In the genomic region with DNA sequence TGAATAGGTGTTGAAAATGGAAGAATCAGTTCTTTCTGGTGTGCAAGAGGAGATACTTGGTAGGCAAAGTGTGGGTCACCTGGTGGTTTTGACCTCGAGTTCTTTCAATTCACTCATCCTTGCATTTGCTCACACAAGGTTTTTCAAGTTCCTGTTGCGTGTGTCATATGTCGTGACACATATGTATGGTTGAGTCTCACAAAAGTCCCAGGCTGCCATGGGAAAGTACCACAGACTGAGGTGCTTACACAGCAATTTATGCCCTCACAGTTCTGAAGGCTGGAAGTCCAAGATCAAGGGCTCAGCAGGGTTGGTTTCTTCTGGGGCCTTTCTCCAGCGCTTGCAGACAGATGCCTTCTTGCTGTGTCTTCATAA, we compare ENCODE assay signal across 12 cellular contexts.
DNase-seq lines count a peak whose midpoint lies in the region; ATAC-seq lines count a peak whose summit lies in the region.
"Had no signal": no experiment of that assay in that cellular context is flagged by ENCODE, and none has a peak within 500 bp of the region (broad histone marks: within the 10 kb centered on the region; RNA-seq: fewer than 3 reads in every experiment).

No MANE protein-coding gene starts in this region.

- peak overlapping the region; percentile 89 for H3K27ac Mint-ChIP-seq in stimulated activated memory B cell treated with anti-CD40 and anti-IgM and Interleukin-4, amounts not matched to agents 10 μg/mL and 1 μg/mL and 100 μg/mL, for 72 hours

- H3K27me3 Mint-ChIP-seq in stimulated activated memory B cell treated with anti-CD40 and anti-IgM and Interleukin-4, amounts not matched to agents 10 μg/mL and 1 μg/mL and 100 μg/mL, for 72 hours: no peaks in the 10 kb centered on the region

- H3K9me3 Mint-ChIP-seq in stimulated activated memory B cell treated with anti-CD40 and anti-IgM and Interleukin-4, amounts not matched to agents 10 μg/mL and 1 μg/mL and 100 μg/mL, for 72 hours: peaks cover 18% of the 10 kb centered on the region

- H3K36me3 Mint-ChIP-seq in stimulated activated memory B cell treated with anti-CD40 and anti-IgM and Interleukin-4, amounts not matched to agents 10 μg/mL and 1 μg/mL and 100 μg/mL, for 72 hours: peaks cover 47% of the 10 kb centered on the region

- no peak overlapping the region for H3K4me3 Mint-ChIP-seq in stimulated activated memory B cell treated with anti-CD40 and anti-IgM and Interleukin-4, amounts not matched to agents 10 μg/mL and 1 μg/mL and 100 μg/mL, for 72 hours

- peak; percentile 40 for ATAC-seq in HG02981 (IDR thresholded peaks at IDR 0.05; ENCODE audit: unreplicated experiment)
- peak; percentile 84 for ATAC-seq in stimulated activated memory B cell treated with anti-CD40 and anti-IgM and Interleukin-4, amounts not matched to agents 10 μg/mL and 1 μg/mL and 100 μg/mL, for 72 hours
- ATAC-seq: heart right ventricle had no signal

- peak; percentile 48 for DNase-seq in activated T-cell treated with anti-CD3 and anti-CD28 coated beads for 24 hours (ENCODE audit: low read depth)
- no peak for DNase-seq in activated T-cell treated with anti-CD3 and anti-CD28 coated beads, Interleukin-2, amount 50 U/mL, for 1 hour
- DNase-seq in activated naive CD4-positive, alpha-beta T cell treated with anti-CD3 and anti-CD28 coated beads, Interleukin-2, amount 50 U/mL, for 16 hours: peak; percentile 56
- no peak for DNase-seq in NCI-H446 treated with DMSO at 0.1 percent for 48 hours (lab: John Stamatoyannopoulos, UW)
- DNase-seq in cerebellum (ENCODE audit: low spot score): no peak
- no peak for DNase-seq in GDM1 (lab: John Stamatoyannopoulos, UW)
- DNase-seq: cortex of kidney, heart right ventricle, NCI-H1436, upper lobe of left lung had no signal

- peaks cover 87% of the 10 kb centered on the region for H3K4me1 Mint-ChIP-seq in stimulated activated memory B cell treated with anti-CD40 and anti-IgM and Interleukin-4, amounts not matched to agents 10 μg/mL and 1 μg/mL and 100 μg/mL, for 72 hours

Comparison
In these comparisons a context has a peak if more than half of its experiments do, and no peak if none do; other contexts are left out.
1. DNase-seq: peak in activated T-cell treated with anti-CD3 and anti-CD28 coated beads for 24 hours (single experiment) and activated naive CD4-positive, alpha-beta T cell treated with anti-CD3 and anti-CD28 coated beads, Interleukin-2, amount 50 U/mL, for 16 hours (single experiment); none in activated T-cell treated with anti-CD3 and anti-CD28 coated beads, Interleukin-2, amount 50 U/mL, for 1 hour (single experiment), NCI-H446 treated with DMSO at 0.1 percent for 48 hours (single experiment), cerebellum (single experiment) and GDM1 (single experiment).